Comparison of ENCODE assay signal across 1 cellular context in the genomic region with DNA sequence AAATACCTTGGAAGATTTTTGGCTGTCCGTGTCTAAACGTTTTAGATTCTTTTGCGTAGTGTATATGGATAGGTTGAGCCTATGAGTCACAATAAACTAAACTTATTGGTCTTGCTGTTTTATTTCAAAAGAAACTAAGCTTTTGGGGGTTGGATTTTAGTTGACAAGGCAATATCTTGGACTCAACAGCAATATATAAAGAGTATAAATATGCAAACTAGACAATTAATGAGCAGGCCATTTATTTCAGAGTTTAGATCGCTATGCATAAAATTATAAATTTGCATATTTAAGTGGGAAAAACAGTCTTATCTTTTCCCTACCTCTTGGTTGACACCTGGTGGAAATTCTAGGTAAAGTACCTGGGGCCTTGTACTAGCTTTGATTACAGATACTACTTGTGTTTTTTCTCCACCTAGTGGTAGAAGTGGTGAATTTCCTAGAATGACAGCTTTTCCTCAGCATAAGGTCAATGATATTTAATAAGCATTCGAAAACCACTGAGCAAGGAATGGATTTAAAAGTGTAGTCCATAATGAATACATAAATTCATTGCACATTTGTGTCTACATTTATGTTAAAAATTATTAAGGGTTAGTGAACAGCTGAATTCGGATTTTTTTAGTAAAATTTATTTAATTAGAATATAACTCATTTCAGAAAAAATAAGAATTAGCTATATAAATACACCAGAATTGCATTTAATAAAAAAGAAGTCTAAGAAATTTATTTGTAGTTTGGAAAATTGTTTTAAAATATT.
TF ChIP-seq lines count a peak whose summit lies in the region.

No MANE protein-coding gene starts in this region.

TF ChIP-seq in HepG2, 621 proteins besides CTCF, POLR2A, EP300 and RAD21 (continued from another document):
- peak; percentile 53; the same call in 1 of the 2 replicates for TF ChIP-seq ARID5B (CRISPR knock-in tag; IDR thresholded peaks at IDR 0.05)
- no peak for TF ChIP-seq JDP2 (CRISPR knock-in tag; IDR thresholded peaks at IDR 0.05; ENCODE audit: borderline replicate concordance)
- no peak for TF ChIP-seq CBX1 (IDR thresholded peaks at IDR 0.05; ENCODE audit: low read depth)
- TF ChIP-seq MTF2 (CRISPR knock-in tag; IDR thresholded peaks at IDR 0.05; ENCODE audit: borderline replicate concordance), result no peak
- TF ChIP-seq, protein P1, sequence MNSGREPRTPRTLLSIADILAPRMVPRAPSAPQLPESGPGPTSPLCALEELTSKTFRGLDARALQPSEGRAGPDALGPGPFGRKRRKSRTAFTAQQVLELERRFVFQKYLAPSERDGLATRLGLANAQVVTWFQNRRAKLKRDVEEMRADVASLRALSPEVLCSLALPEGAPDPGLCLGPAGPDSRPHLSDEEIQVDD (CRISPR knock-in tag; IDR thresholded peaks at IDR 0.05; ENCODE audit: borderline replicate concordance), result no peak
- TF ChIP-seq ZNF274 (CRISPR knock-in tag; IDR thresholded peaks at IDR 0.05), result no peak
- peak; percentile 58; the same call in 1 of the 2 replicates for TF ChIP-seq KAT8 (CRISPR knock-in tag; IDR thresholded peaks at IDR 0.05)
- TF ChIP-seq ZNF335 (CRISPR knock-in tag; IDR thresholded peaks at IDR 0.05), result no peak
- TF ChIP-seq SMC3 (IDR thresholded peaks at IDR 0.05; ENCODE audit: low read length), result peak; percentile 99
- TF ChIP-seq ZNF224 (CRISPR knock-in tag; IDR thresholded peaks at IDR 0.05), result no peak
- no peak for TF ChIP-seq WIZ (CRISPR knock-in tag; IDR thresholded peaks at IDR 0.05)
- 0 out of 2 replicates have a peak, but pooled peaks have one; percentile 25 for TF ChIP-seq ATF1 (CRISPR knock-in tag; IDR thresholded peaks at IDR 0.05)
- TF ChIP-seq MAFK (conservative IDR thresholded peaks at IDR 0.05 in 1 of 2, IDR thresholded peaks at IDR 0.05 in 1 of 2; ENCODE audit: low read length in 2 of 2), result peak; percentile 87 to 91
- peak; percentile 89 for TF ChIP-seq ARID3A (IDR thresholded peaks at IDR 0.05; ENCODE audit: low read depth, low read length)
- no peak for TF ChIP-seq ZFP1 (CRISPR knock-in tag; IDR thresholded peaks at IDR 0.05)
- no peak for TF ChIP-seq ZBTB8A (CRISPR knock-in tag; IDR thresholded peaks at IDR 0.05; ENCODE audit: borderline replicate concordance, low read depth)
- TF ChIP-seq ZNF737 (CRISPR knock-in tag; IDR thresholded peaks at IDR 0.05; ENCODE audit: borderline replicate concordance), result no peak
- no peak for TF ChIP-seq CREB3 (CRISPR knock-in tag; IDR thresholded peaks at IDR 0.05)
- no peak for TF ChIP-seq NFYB (CRISPR knock-in tag; IDR thresholded peaks at IDR 0.05)
- no peak for TF ChIP-seq ZBED4 (CRISPR knock-in tag; IDR thresholded peaks at IDR 0.05; ENCODE audit: borderline replicate concordance)
- TF ChIP-seq, protein P2, sequence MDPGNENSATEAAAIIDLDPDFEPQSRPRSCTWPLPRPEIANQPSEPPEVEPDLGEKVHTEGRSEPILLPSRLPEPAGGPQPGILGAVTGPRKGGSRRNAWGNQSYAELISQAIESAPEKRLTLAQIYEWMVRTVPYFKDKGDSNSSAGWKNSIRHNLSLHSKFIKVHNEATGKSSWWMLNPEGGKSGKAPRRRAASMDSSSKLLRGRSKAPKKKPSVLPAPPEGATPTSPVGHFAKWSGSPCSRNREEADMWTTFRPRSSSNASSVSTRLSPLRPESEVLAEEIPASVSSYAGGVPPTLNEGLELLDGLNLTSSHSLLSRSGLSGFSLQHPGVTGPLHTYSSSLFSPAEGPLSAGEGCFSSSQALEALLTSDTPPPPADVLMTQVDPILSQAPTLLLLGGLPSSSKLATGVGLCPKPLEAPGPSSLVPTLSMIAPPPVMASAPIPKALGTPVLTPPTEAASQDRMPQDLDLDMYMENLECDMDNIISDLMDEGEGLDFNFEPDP (CRISPR knock-in tag; conservative IDR thresholded peaks at IDR 0.05), result no peak
- TF ChIP-seq ZMYM4 (CRISPR knock-in tag; IDR thresholded peaks at IDR 0.05), result no peak
TF ChIP-seq in HepG2: peak in this region for 21.
